Comparison of ENCODE assay signal across 8 cellular contexts in the genomic region with DNA sequence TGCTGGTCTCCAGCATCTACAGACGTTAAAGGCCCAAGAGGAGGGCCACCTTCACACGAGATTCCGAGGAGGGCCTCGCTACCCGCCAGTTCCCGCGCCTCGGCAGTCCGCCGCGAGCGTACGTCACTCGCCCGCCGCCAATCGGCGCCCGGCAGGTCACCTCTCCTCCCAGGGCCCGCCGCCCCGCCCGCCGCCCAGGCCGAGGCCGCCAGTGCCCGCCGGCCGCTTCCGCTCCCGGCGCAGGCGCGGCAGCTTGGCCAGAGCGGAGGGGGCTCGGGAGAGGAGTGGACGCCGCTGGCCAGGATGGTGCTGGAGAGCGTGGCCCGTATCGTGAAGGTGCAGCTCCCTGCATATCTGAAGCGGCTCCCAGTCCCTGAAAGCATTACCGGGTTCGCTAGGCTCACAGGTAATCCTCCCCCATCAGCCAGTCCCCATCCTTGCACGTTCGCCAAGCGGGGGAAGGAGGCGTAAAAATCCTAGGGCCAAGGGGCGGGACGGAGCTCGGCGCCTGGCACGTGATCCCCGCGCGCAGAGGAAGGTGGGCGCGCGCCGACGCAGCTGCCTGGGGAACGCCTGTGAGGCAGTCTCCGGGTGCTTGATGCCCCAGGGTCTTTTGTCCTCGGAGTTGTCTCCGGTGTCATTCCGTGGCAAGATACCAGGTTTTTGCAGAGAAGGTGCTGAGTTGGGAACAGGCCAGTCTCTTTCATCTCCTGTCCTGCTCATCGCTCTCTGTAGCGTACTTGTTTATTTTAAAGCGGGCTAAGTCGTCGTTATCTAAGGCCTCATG. TPM values are rescaled to one million over a fixed set of nuclear protein-coding genes. Genes with fewer than 3 reads are reported as not detected.
A peak's percentile ranks its signal among the peaks of the same experiment; 100 is the strongest.
DNase-seq lines count a peak whose midpoint lies in the region; ATAC-seq and TF ChIP-seq lines count a peak whose summit lies in the region.

A gene with protein sequence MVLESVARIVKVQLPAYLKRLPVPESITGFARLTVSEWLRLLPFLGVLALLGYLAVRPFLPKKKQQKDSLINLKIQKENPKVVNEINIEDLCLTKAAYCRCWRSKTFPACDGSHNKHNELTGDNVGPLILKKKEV (plus strand): TSS at position 211 of the 787 bp plus-strand sequence. CDS start 93 bp downstream, at position 304.

- H3K27ac ChIP-seq in angular gyrus (ENCODE audit: low read depth, low read length), result peak within 1 kb of the TSS; percentile 98
- H3K27ac ChIP-seq in psoas muscle, result peak within 1 kb of the TSS; percentile 91
- H3K27ac ChIP-seq in urinary bladder (ENCODE audit: low read depth), result peak within 1 kb of the TSS; percentile 97

- peak; percentile 96 for TF ChIP-seq POLR2A in GM18505 (IDR thresholded peaks at IDR 0.05; ENCODE audit: borderline replicate concordance, extremely low read depth, insufficient read depth, insufficient read length)

- no peaks in the 10 kb centered on the region for H3K27me3 ChIP-seq in psoas muscle (ENCODE audit: insufficient read depth in 3 of 3, low read length in 2 of 3)

- peak within 1 kb of the TSS; percentile 82 for H3K4me3 ChIP-seq in psoas muscle
- peak within 1 kb of the TSS; percentile 63 for H3K4me3 ChIP-seq in urinary bladder (ENCODE audit: low read depth, low read length)

- intact Hi-C loops in left ventricle myocardium superior (cut with micrococcal nuclease), result no loop called here
- intact Hi-C loops in psoas muscle (cut with DNase I), result loop anchor here (2.0 to 10.0 kb wide), 4 partner anchors 40 to 226 kb away; partner anchors contain the start of genes BDH2 (in 1 of the 2), MANBA (in 1 of the 2) and UBE2D3 (in 1 of the 2)

- no peaks in the 10 kb centered on the region for H3K9me3 ChIP-seq in psoas muscle

- H3K4me1 ChIP-seq in psoas muscle (peaks cover 20% of the 10 kb centered on the region), urinary bladder (ENCODE audit: insufficient read depth) (no peaks in the 10 kb centered on the region)

- H3K36me3 ChIP-seq in psoas muscle (ENCODE audit: insufficient read depth in 1 of 2, low read depth in 1 of 2) (no peaks in the 10 kb centered on the region), urinary bladder (ENCODE audit: insufficient read depth) (no peaks in the 10 kb centered on the region)

- peak; percentile 91 for ATAC-seq in GM18505 (IDR thresholded peaks at IDR 0.05; ENCODE audit: unreplicated experiment)
- peak; percentile 91 for ATAC-seq in HG02970 (IDR thresholded peaks at IDR 0.05; ENCODE audit: low FRiP score, unreplicated experiment)
- ATAC-seq in left ventricle myocardium superior, result peak; percentile 99
- ATAC-seq in psoas muscle, result peak; percentile 97 to 98 (median 98)

- DNase-seq in NCI-H187 treated with DMSO at 0.1 percent for 48 hours (lab: John Stamatoyannopoulos, UW), result peak; percentile 36
- peak; percentile 81 to 98 (median 87) for DNase-seq in T-helper 2 cell
- peak; percentile 96 for DNase-seq in left ventricle myocardium superior
- peak; percentile 92 to 95 for DNase-seq in psoas muscle

- 0% methylated on average over 64 to 71 of the region's 71 CpGs for WGBS in psoas muscle, 3 donors
- WGBS in urinary bladder, result under 1% methylated on average over 71 of the region's 71 CpGs

- no peak for TF ChIP-seq CTCF in psoas muscle (IDR thresholded peaks at IDR 0.05)

RNA-seq across cellular contexts. Expression of the gene that starts here (rescaled TPM):
- total RNA-seq in left ventricle myocardium superior (20.1 TPM), psoas muscle (10 to 100 TPM in 2 of 4 donors, 1 to 10 TPM in 2; 6.2 to 13.0 (median 9.1) TPM), urinary bladder (36.7 TPM)
- polyA plus RNA-seq in psoas muscle (10 to 100 TPM; 11.4 to 19.3 (median 15.7) TPM), urinary bladder (19.2 TPM)

Comparison
In these comparisons a context has a peak if more than half of its experiments do, and no peak if none do; other contexts are left out.
1. Peak in every context shown above with its lines: DNase-seq, ATAC-seq, H3K4me3 ChIP-seq and H3K27ac ChIP-seq.
2. DNase-seq: peak in every context shown above with its lines; median percentile 96 in left ventricle myocardium superior; 94 in psoas muscle; 87 in T-helper 2 cell; 36 in NCI-H187 treated with DMSO at 0.1 percent for 48 hours.